In genomic region chr18:5158587-5158986, GRCh38 we compare ENCODE assay signal across 24 cellular contexts. TPM values are rescaled to one million over a fixed set of nuclear protein-coding genes. Genes with fewer than 3 reads are reported as not detected.
"Had no signal": no experiment of that assay in that cellular context is flagged by ENCODE, and none has a peak within 500 bp of the region (broad histone marks: within the 10 kb centered on the region; RNA-seq: fewer than 3 reads in every experiment).

No MANE protein-coding gene starts in this region.

- H3K9me3 Mint-ChIP-seq: dendritic cell treated with granulocyte-macrophage colony-stimulating factor and Interleukin-4, amounts not matched to agents 40 ng/mL and 50 ng/mL, for 4 days; mesothelial cell of epicardium; stimulated activated naive CD8-positive, alpha-beta T cell treated with anti-CD3 and anti-CD28 coated beads, Interleukin-15, Interleukin-2, amounts not matched to agents 100 ng/mL and 50 ng/mL, for 24 hours had no signal

- H3K36me3 ChIP-seq: cardiac muscle cell, esophagus muscularis mucosa, gastroesophageal sphincter, heart left ventricle, right atrium auricular region, upper lobe of left lung had no signal

- H3K4me3 Mint-ChIP-seq: dendritic cell treated with granulocyte-macrophage colony-stimulating factor and Interleukin-4, amounts not matched to agents 40 ng/mL and 50 ng/mL, for 4 days; mesothelial cell of epicardium had no signal

- H3K9me3 ChIP-seq: esophagus muscularis mucosa, gastroesophageal sphincter, heart left ventricle, right atrium auricular region, upper lobe of left lung had no signal

- H3K27me3 ChIP-seq: cardiac muscle cell, esophagus muscularis mucosa, gastroesophageal sphincter, heart left ventricle, right atrium auricular region, upper lobe of left lung had no signal

- H3K4me3 ChIP-seq: cardiac muscle cell, esophagus muscularis mucosa, gastroesophageal sphincter, heart left ventricle, lung, right atrium auricular region, upper lobe of left lung had no signal

- H3K27me3 Mint-ChIP-seq: dendritic cell treated with granulocyte-macrophage colony-stimulating factor and Interleukin-4, amounts not matched to agents 40 ng/mL and 50 ng/mL, for 4 days; progenitor cell of endocrine pancreas; stimulated activated naive CD8-positive, alpha-beta T cell treated with anti-CD3 and anti-CD28 coated beads, Interleukin-15, Interleukin-2, amounts not matched to agents 100 ng/mL and 50 ng/mL, for 24 hours had no signal

- DNase-seq: activated CD4-positive, CD25-positive, alpha-beta regulatory T cell; amniotic stem cell; effector memory CD4-positive, alpha-beta T cell; heart left ventricle; kidney; occipital lobe; stimulated activated CD4-positive, alpha-beta T cell treated with anti-CD3 and anti-CD28 coated beads, Interleukin-12 subunit alpha, Interleukin-12 subunit beta, amount 100 ng/mL, for 4 hours; stimulated activated CD4-positive, alpha-beta T cell treated with anti-CD3 and anti-CD28 coated beads, Interleukin-1b, Interleukin-23, amount 100 ng/mL, for 48 hours; stimulated activated CD8-positive, alpha-beta memory T cell treated with anti-CD3 and anti-CD28 coated beads, Interleukin-4, amount 100 ng/mL, for 48 hours; T-helper 9 cell; upper lobe of left lung had no signal

- H3K27ac Mint-ChIP-seq: dendritic cell treated with granulocyte-macrophage colony-stimulating factor and Interleukin-4, amounts not matched to agents 40 ng/mL and 50 ng/mL, for 4 days; mesothelial cell of epicardium; progenitor cell of endocrine pancreas had no signal

- H3K4me1 ChIP-seq: esophagus muscularis mucosa, gastroesophageal sphincter, right atrium auricular region, upper lobe of left lung had no signal

- ATAC-seq: gastroesophageal sphincter, heart left ventricle, left lobe of liver had no signal

- H3K36me3 Mint-ChIP-seq: mesothelial cell of epicardium had no signal

- H3K4me1 Mint-ChIP-seq: mesothelial cell of epicardium had no signal

- H3K27ac ChIP-seq: cardiac muscle cell, esophagus muscularis mucosa, gastroesophageal sphincter, heart left ventricle, right atrium auricular region, upper lobe of left lung had no signal

RNA-seq across cellular contexts. Expression of gene AKAIN1, which starts 38.5 kb away (rescaled TPM):
- total RNA-seq: cardiac muscle cell, chondrocyte, endothelial cell of umbilical vein, esophagus muscularis mucosa, gastroesophageal sphincter, heart left ventricle, kidney, lung, mesothelial cell of epicardium, progenitor cell of endocrine pancreas, right atrium auricular region, upper lobe of left lung had no signal
- polyA plus RNA-seq: cardiac muscle cell, endothelial cell of umbilical vein, heart left ventricle, lung, neural cell had no signal
